Comparison of ENCODE assay signal across 1 cellular context in the genomic region with DNA sequence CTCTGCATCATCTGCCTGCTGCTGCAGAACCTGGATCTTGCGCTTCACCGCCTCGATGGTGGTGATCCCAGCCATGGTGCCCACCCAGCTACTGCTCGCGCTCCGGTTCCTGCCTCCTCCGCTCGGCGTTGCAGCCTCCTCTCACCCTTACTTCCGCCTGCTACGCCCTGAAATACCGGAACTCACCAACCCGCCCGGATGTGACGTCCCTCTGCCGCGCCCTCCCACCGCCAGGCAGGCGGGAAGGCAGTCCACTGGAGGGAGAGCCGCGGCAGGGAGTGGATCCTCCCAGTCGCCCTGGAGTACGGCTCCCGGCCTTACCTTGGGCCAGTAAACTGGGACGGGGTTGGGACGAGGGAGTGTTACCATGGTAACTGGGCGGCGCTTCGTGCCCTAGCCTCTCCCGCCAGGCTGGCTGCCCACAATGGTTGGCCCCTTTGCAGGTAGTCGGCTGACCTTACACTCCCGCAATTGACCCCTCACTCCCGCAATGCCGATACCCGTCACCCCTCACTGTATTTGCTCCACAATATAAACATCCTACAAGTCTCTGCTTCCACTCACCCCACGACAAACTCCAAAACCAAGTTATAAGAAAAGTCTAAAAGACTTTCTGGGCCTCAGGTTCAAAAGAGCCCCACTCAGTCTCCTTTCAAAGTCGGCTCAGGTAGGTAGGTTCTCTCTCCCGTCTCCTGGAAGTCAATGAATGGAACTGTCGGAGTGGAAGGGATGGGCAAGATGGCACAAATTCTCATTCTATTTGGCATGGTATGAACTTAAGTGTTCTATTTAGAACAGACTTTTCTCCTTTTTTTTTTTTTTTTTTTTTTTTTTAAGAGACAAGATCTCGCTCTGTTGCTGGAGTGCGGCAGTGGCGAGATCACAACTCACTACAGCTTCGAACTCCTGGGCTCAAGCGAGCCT.
TF ChIP-seq lines count a peak whose summit lies in the region.

No MANE protein-coding gene starts in this region.

TF ChIP-seq in HEK293, 187 proteins besides CTCF, POLR2A, EP300 and RAD21 (continued from another document and continues in another):
- TF ChIP-seq ZNF76 (tag by site-specific recombination; IDR thresholded peaks at IDR 0.05; ENCODE audit: borderline replicate concordance, low read depth) (peak; percentile 78), ZFP37 (tag by site-specific recombination; IDR thresholded peaks at IDR 0.05) (peak; percentile 91; the same call in 1 of the 2 replicates), GLI2 (tag by site-specific recombination; IDR thresholded peaks at IDR 0.05; ENCODE audit: borderline replicate concordance, low read depth) (no peak), ZNF596 (tag by site-specific recombination; IDR thresholded peaks at IDR 0.05) (no peak), ZNF239 (tag by site-specific recombination; IDR thresholded peaks at IDR 0.05) (no peak), FEZF1 (tag by site-specific recombination; IDR thresholded peaks at IDR 0.05) (peak; percentile 58), ZNF654 (tag by site-specific recombination; IDR thresholded peaks at IDR 0.05; ENCODE audit: low read depth) (no peak), ZNF571 (tag by site-specific recombination; IDR thresholded peaks at IDR 0.05) (no peak), ZNF202 (tag by site-specific recombination; IDR thresholded peaks at IDR 0.05; ENCODE audit: borderline replicate concordance) (no peak), ZBTB21 (tag by site-specific recombination; IDR thresholded peaks at IDR 0.05) (peak; percentile 77; the same call in 1 of the 2 replicates), BCL11B (tag by site-specific recombination; IDR thresholded peaks at IDR 0.05; ENCODE audit: low read depth) (peak; percentile 91), OSR2 (tag by site-specific recombination; IDR thresholded peaks at IDR 0.05) (peak; percentile 75), ZNF510 (tag by site-specific recombination; IDR thresholded peaks at IDR 0.05; ENCODE audit: insufficient replicate concordance) (no peak), ZNF423 (tag by site-specific recombination; IDR thresholded peaks at IDR 0.05) (no peak), ZNF473 (tag by site-specific recombination; IDR thresholded peaks at IDR 0.05) (no peak), GLIS1 (tag by site-specific recombination; IDR thresholded peaks at IDR 0.05) (peak; percentile 85), ZNF621 (tag by site-specific recombination; IDR thresholded peaks at IDR 0.05) (no peak), SP3 (tag by site-specific recombination; IDR thresholded peaks at IDR 0.05) (peak; percentile 92), REPIN1 (tag by site-specific recombination; IDR thresholded peaks at IDR 0.05; ENCODE audit: low read depth) (no peak), ZNF292 (tag by site-specific recombination; IDR thresholded peaks at IDR 0.05; ENCODE audit: borderline replicate concordance, low read depth) (no peak), ZNF2 (tag by site-specific recombination; IDR thresholded peaks at IDR 0.05) (peak; percentile 87; the same call in 1 of the 2 replicates), IKZF3 (tag by site-specific recombination; IDR thresholded peaks at IDR 0.05) (peak; percentile 100), ZNF626 (tag by site-specific recombination; IDR thresholded peaks at IDR 0.05) (no peak), ZNF629 (tag by site-specific recombination; IDR thresholded peaks at IDR 0.05) (peak; percentile 95), ZNF555 (tag by site-specific recombination; conservative IDR thresholded peaks at IDR 0.05) (no peak), RBAK (tag by site-specific recombination; IDR thresholded peaks at IDR 0.05) (no peak), ZNF558 (tag by site-specific recombination; IDR thresholded peaks at IDR 0.05) (no peak), ZNF146 (tag by site-specific recombination; IDR thresholded peaks at IDR 0.05) (no peak), ZNF660 (tag by site-specific recombination; IDR thresholded peaks at IDR 0.05) (no peak), YY1 (tag by site-specific recombination; IDR thresholded peaks at IDR 0.05) (no peak)
- TF ChIP-seq, protein P1, sequence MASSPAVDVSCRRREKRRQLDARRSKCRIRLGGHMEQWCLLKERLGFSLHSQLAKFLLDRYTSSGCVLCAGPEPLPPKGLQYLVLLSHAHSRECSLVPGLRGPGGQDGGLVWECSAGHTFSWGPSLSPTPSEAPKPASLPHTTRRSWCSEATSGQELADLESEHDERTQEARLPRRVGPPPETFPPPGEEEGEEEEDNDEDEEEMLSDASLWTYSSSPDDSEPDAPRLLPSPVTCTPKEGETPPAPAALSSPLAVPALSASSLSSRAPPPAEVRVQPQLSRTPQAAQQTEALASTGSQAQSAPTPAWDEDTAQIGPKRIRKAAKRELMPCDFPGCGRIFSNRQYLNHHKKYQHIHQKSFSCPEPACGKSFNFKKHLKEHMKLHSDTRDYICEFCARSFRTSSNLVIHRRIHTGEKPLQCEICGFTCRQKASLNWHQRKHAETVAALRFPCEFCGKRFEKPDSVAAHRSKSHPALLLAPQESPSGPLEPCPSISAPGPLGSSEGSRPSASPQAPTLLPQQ (tag by site-specific recombination; IDR thresholded peaks at IDR 0.05) = peak; percentile 63; the same call in 1 of the 2 replicates
- TF ChIP-seq, protein P2, sequence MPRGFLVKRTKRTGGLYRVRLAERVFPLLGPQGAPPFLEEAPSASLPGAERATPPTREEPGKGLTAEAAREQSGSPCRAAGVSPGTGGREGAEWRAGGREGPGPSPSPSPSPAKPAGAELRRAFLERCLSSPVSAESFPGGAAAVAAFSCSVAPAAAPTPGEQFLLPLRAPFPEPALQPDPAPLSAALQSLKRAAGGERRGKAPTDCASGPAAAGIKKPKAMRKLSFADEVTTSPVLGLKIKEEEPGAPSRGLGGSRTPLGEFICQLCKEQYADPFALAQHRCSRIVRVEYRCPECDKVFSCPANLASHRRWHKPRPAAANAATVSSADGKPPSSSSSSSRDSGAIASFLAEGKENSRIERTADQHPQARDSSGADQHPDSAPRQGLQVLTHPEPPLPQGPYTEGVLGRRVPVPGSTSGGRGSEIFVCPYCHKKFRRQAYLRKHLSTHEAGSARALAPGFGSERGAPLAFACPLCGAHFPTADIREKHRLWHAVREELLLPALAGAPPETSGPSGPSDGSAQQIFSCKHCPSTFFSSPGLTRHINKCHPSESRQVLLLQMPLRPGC (tag by site-specific recombination; IDR thresholded peaks at IDR 0.05) = peak; percentile 53; the same call in 1 of the 2 replicates
- TF ChIP-seq, protein P3, sequence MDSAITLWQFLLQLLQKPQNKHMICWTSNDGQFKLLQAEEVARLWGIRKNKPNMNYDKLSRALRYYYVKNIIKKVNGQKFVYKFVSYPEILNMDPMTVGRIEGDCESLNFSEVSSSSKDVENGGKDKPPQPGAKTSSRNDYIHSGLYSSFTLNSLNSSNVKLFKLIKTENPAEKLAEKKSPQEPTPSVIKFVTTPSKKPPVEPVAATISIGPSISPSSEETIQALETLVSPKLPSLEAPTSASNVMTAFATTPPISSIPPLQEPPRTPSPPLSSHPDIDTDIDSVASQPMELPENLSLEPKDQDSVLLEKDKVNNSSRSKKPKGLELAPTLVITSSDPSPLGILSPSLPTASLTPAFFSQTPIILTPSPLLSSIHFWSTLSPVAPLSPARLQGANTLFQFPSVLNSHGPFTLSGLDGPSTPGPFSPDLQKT (IDR thresholded peaks at IDR 0.05; ENCODE audit: borderline replicate concordance, low read depth, low read length) = no peak
- TF ChIP-seq, protein P4, sequence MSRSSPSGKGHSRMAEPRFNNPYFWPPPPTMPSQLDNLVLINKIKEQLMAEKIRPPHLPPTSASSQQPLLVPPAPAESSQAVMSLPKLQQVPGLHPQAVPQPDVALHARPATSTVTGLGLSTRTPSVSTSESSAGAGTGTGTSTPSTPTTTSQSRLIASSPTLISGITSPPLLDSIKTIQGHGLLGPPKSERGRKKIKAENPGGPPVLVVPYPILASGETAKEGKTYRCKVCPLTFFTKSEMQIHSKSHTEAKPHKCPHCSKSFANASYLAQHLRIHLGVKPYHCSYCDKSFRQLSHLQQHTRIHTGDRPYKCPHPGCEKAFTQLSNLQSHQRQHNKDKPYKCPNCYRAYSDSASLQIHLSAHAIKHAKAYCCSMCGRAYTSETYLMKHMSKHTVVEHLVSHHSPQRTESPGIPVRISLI (tag by site-specific recombination; IDR thresholded peaks at IDR 0.05) = peak; percentile 91
- TF ChIP-seq, protein P5, sequence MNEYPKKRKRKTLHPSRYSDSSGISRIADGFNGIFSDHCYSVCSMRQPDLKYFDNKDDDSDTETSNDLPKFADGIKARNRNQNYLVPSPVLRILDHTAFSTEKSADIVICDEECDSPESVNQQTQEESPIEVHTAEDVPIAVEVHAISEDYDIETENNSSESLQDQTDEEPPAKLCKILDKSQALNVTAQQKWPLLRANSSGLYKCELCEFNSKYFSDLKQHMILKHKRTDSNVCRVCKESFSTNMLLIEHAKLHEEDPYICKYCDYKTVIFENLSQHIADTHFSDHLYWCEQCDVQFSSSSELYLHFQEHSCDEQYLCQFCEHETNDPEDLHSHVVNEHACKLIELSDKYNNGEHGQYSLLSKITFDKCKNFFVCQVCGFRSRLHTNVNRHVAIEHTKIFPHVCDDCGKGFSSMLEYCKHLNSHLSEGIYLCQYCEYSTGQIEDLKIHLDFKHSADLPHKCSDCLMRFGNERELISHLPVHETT (tag by site-specific recombination; IDR thresholded peaks at IDR 0.05) = 0 out of 2 replicates have a peak, but pooled peaks have one; percentile 17
- TF ChIP-seq, protein P6, sequence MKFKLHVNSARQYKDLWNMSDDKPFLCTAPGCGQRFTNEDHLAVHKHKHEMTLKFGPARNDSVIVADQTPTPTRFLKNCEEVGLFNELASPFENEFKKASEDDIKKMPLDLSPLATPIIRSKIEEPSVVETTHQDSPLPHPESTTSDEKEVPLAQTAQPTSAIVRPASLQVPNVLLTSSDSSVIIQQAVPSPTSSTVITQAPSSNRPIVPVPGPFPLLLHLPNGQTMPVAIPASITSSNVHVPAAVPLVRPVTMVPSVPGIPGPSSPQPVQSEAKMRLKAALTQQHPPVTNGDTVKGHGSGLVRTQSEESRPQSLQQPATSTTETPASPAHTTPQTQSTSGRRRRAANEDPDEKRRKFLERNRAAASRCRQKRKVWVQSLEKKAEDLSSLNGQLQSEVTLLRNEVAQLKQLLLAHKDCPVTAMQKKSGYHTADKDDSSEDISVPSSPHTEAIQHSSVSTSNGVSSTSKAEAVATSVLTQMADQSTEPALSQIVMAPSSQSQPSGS (tag by site-specific recombination; IDR thresholded peaks at IDR 0.05; ENCODE audit: low read depth) = no peak
- TF ChIP-seq, protein P7, sequence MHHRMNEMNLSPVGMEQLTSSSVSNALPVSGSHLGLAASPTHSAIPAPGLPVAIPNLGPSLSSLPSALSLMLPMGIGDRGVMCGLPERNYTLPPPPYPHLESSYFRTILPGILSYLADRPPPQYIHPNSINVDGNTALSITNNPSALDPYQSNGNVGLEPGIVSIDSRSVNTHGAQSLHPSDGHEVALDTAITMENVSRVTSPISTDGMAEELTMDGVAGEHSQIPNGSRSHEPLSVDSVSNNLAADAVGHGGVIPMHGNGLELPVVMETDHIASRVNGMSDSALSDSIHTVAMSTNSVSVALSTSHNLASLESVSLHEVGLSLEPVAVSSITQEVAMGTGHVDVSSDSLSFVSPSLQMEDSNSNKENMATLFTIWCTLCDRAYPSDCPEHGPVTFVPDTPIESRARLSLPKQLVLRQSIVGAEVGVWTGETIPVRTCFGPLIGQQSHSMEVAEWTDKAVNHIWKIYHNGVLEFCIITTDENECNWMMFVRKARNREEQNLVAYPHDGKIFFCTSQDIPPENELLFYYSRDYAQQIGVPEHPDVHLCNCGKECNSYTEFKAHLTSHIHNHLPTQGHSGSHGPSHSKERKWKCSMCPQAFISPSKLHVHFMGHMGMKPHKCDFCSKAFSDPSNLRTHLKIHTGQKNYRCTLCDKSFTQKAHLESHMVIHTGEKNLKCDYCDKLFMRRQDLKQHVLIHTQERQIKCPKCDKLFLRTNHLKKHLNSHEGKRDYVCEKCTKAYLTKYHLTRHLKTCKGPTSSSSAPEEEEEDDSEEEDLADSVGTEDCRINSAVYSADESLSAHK (tag by site-specific recombination; IDR thresholded peaks at IDR 0.05) = no peak; the same call in 1 of the 2 replicates
- TF ChIP-seq, protein P8, sequence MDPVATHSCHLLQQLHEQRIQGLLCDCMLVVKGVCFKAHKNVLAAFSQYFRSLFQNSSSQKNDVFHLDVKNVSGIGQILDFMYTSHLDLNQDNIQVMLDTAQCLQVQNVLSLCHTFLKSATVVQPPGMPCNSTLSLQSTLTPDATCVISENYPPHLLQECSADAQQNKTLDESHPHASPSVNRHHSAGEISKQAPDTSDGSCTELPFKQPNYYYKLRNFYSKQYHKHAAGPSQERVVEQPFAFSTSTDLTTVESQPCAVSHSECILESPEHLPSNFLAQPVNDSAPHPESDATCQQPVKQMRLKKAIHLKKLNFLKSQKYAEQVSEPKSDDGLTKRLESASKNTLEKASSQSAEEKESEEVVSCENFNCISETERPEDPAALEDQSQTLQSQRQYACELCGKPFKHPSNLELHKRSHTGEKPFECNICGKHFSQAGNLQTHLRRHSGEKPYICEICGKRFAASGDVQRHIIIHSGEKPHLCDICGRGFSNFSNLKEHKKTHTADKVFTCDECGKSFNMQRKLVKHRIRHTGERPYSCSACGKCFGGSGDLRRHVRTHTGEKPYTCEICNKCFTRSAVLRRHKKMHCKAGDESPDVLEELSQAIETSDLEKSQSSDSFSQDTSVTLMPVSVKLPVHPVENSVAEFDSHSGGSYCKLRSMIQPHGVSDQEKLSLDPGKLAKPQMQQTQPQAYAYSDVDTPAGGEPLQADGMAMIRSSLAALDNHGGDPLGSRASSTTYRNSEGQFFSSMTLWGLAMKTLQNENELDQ (tag by site-specific recombination; IDR thresholded peaks at IDR 0.05; ENCODE audit: low read depth) = no peak
- TF ChIP-seq, protein P9, sequence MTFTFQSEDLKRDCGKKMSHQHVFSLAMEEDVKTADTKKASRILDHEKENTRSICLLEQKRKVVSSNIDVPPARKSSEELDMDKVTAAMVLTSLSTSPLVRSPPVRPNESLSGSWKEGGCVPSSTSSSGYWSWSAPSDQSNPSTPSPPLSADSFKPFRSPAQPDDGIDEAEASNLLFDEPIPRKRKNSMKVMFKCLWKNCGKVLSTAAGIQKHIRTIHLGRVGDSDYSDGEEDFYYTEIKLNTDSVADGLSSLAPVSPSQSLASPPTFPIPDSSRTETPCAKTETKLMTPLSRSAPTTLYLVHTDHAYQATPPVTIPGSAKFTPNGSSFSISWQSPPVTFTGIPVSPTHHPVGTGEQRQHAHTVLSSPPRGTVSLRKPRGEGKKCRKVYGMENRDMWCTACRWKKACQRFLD (tag by site-specific recombination; IDR thresholded peaks at IDR 0.05) = no peak
- TF ChIP-seq, protein P10, sequence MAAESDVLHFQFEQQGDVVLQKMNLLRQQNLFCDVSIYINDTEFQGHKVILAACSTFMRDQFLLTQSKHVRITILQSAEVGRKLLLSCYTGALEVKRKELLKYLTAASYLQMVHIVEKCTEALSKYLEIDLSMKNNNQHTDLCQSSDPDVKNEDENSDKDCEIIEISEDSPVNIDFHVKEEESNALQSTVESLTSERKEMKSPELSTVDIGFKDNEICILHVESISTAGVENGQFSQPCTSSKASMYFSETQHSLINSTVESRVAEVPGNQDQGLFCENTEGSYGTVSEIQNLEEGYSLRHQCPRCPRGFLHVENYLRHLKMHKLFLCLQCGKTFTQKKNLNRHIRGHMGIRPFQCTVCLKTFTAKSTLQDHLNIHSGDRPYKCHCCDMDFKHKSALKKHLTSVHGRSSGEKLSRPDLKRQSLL (tag by site-specific recombination; IDR thresholded peaks at IDR 0.05) = 0 out of 2 replicates have a peak, but pooled peaks have one; percentile 15
